ENCODE assay signal across 16 cellular contexts in genomic region chr9:72665421-72665820, GRCh38.
DNase-seq lines count a peak whose midpoint lies in the region; ATAC-seq and TF ChIP-seq lines count a peak whose summit lies in the region.
"Had no signal": no experiment of that assay in that cellular context is flagged by ENCODE, and none has a peak within 500 bp of the region (broad histone marks: within the 10 kb centered on the region; RNA-seq: fewer than 3 reads in every experiment).

No MANE protein-coding gene starts in this region.

- H3K4me1 ChIP-seq in esophagus muscularis mucosa: no peaks in the 10 kb centered on the region

- POLR2A ChIA-PET in RWPE1 (lab: Yijun Ruan, JAX; ENCODE audit: low non-redundant PET): no interaction called here

- CTCF ChIA-PET in RWPE1 (lab: Yijun Ruan, JAX): interaction anchor here (0.6 kb wide), 1 partner anchor 394 kb away, joined by 4 read pairs; no protein-coding TSS in a partner anchor

- DNase-seq in ELR (ENCODE audit: low read depth): peak; percentile 39
- peak; percentile 74 for DNase-seq in RWPE1 (ENCODE audit: low spot score)
- peak; percentile 7 for DNase-seq in fibroblast of pulmonary artery (ENCODE audit: low read depth)
- DNase-seq in renal cortical epithelial cell (ENCODE audit: low read depth): peak; percentile 83
- no peak for DNase-seq in esophagus muscularis mucosa (ENCODE audit: extremely low spot score)
- DNase-seq: activated CD4-positive, alpha-beta memory T cell treated with anti-CD3 and anti-CD28 coated beads, Interleukin-2, amount 10 ng/mL, durations not matched to agents 7 days and 5 days; effector CD4-positive, alpha-beta T cell; GOT3; head of caudate nucleus; NCI-H446 treated with DMSO at 0.1 percent for 48 hours had no signal

- H3K27me3 ChIP-seq in esophagus muscularis mucosa: no peaks in the 10 kb centered on the region

- no peak overlapping the region for H3K27ac ChIP-seq in RWPE1
- H3K27ac ChIP-seq in esophagus muscularis mucosa (replicated peaks in 1 of 4): no peak overlapping the region
- H3K27ac ChIP-seq: C4-2B had no signal

- WGBS in esophagus muscularis mucosa: 52% methylated on average over 2 of the region's 2 CpGs

- intact Hi-C loops in esophagus muscularis mucosa (cut with DNase I): no loop called here

- H3K9me3 ChIP-seq in esophagus muscularis mucosa: no peaks in the 10 kb centered on the region

- TF ChIP-seq EP300 in esophagus muscularis mucosa (IDR thresholded peaks at IDR 0.05): no peak

- TF ChIP-seq CTCF in RWPE1 (conservative IDR thresholded peaks at IDR 0.05; ENCODE audit: low read depth): no peak
- TF ChIP-seq CTCF in fibroblast of pulmonary artery (IDR thresholded peaks at IDR 0.05; ENCODE audit: low read length, missing control alignments): no peak
- no peak for TF ChIP-seq CTCF in esophagus muscularis mucosa (IDR thresholded peaks at IDR 0.05)

- H3K4me3 ChIP-seq in fibroblast of pulmonary artery (replicated peaks; ENCODE audit: low read depth, low read length) (no peak overlapping the region), esophagus muscularis mucosa (no peak overlapping the region)
- H3K4me3 ChIP-seq: K562 had no signal

- no peak for TF ChIP-seq POLR2A in esophagus muscularis mucosa (IDR thresholded peaks at IDR 0.05; ENCODE audit: low read depth)

- no peaks in the 10 kb centered on the region for H3K36me3 ChIP-seq in esophagus muscularis mucosa

- ATAC-seq in HG03378 (IDR thresholded peaks at IDR 0.05; ENCODE audit: unreplicated experiment) (no peak), GM18498 (IDR thresholded peaks at IDR 0.05; ENCODE audit: unreplicated experiment) (no peak), HG02642 (IDR thresholded peaks at IDR 0.05; ENCODE audit: poor library complexity, unreplicated experiment) (no peak)
- ATAC-seq: activated T-helper 17 cell treated with anti-CD3 and anti-CD28 coated beads, Interleukin-2, amount 50 U/mL, for 72 hours; K562 had no signal
